11 cellular contexts compared by ENCODE assay signal in the genomic region with DNA sequence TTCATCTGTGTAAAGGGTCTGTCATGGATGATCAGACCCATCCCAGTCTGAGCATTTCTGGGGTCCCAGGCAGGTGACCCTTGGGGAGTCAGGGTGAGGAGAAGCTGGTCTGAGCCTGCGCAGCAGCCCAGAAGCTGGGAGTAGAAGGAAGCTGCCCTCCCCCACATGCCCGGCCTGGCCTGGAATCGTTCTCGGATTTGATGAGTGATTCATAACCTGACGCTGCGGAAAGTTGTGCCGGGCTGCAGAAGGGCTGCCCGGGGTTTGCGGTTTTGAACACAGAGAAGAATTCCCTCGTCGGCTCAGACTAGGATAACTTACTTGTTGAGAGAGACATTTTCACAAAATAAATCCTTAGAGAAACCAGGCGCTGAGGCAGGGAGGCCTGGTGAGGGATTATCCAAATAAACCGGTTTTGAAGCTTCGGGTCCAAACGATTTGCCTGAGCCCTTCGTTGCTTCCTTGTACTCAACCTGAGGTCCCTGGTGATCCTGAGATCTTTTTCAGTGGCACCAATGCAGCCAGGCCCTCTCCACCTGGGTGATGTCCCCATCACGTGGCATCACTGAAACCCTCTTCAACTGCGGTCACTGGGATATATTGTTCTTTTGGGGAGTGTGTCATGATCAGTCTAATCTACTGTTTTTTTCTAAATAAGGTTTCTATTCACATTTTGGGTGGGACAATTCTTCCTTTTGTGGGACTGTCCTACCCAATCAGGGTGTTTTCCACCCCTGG. TPM values are rescaled to one million over a fixed set of nuclear protein-coding genes. Genes with fewer than 3 reads are reported as not detected.
DNase-seq lines count a peak whose midpoint lies in the region; ATAC-seq and TF ChIP-seq lines count a peak whose summit lies in the region.
"Had no signal": no experiment of that assay in that cellular context is flagged by ENCODE, and none has a peak within 500 bp of the region (broad histone marks: within the 10 kb centered on the region; RNA-seq: fewer than 3 reads in every experiment).

No MANE protein-coding gene starts in this region.

- H3F3A ChIP-seq in smooth muscle cell (ENCODE audit: low read depth), result no peaks in the 10 kb centered on the region

- no peak overlapping the region for H3K27ac ChIP-seq in foreskin keratinocyte
- H3K27ac ChIP-seq in smooth muscle cell (ENCODE audit: low read depth), result peak overlapping the region; percentile 40

- H3K4me3 ChIP-seq in smooth muscle cell, result no peak overlapping the region

- H2AFZ ChIP-seq in smooth muscle cell (ENCODE audit: low read depth), result no peak overlapping the region

- ATAC-seq in foreskin keratinocyte (peak; percentile 80), GM18867 (IDR thresholded peaks at IDR 0.05; ENCODE audit: unreplicated experiment) (no peak)

- TF ChIP-seq CTCF in foreskin keratinocyte (conservative IDR thresholded peaks at IDR 0.05) (no peak), smooth muscle cell (IDR thresholded peaks at IDR 0.05; ENCODE audit: borderline replicate concordance, insufficient read depth, poor library complexity, severe bottlenecking) (no peak)

- no peak overlapping the region for H3K9ac ChIP-seq in smooth muscle cell (ENCODE audit: low read depth)

- DNase-seq in GOT3 (lab: John Stamatoyannopoulos, UW) (peak; percentile 54), SW480 (ENCODE audit: low spot score) (peak; percentile 76), foreskin keratinocyte (peak; percentile 52 to 76), smooth muscle cell (lab: John Stamatoyannopoulos, UW; ENCODE audit: unreplicated experiment) (peak; percentile 49), HuH-7 (ENCODE audit: low spot score) (no peak), NCI-H187 (lab: John Stamatoyannopoulos, UW) (no peak), SIG-M5 (lab: John Stamatoyannopoulos, UW) (no peak)
- DNase-seq: activated CD4-positive, alpha-beta T cell treated with anti-CD3 and anti-CD28 coated beads, Interleukin-2, amount 50 U/mL, for 48 hours; NCI-H1417; retina had no signal

- H3K4me2 ChIP-seq in smooth muscle cell, result peak overlapping the region; percentile 43

- H4K20me1 ChIP-seq in smooth muscle cell (ENCODE audit: low read depth), result no peaks in the 10 kb centered on the region

- H3K4me1 ChIP-seq in foreskin keratinocyte, result peaks cover 3% of the 10 kb centered on the region
- H3K4me1 ChIP-seq in smooth muscle cell (ENCODE audit: low read depth), result peaks cover 3% of the 10 kb centered on the region

- WGBS in smooth muscle cell (ENCODE audit: low lambda C conversion rate), result 20% methylated on average over 18 of the region's 18 CpGs

- H3K36me3 ChIP-seq in smooth muscle cell (ENCODE audit: low read depth), result no peaks in the 10 kb centered on the region

- H3K79me2 ChIP-seq in smooth muscle cell (ENCODE audit: low read depth), result no peaks in the 10 kb centered on the region

- H3K27me3 ChIP-seq in foreskin keratinocyte, result peaks cover 15% of the 10 kb centered on the region
- H3K27me3 ChIP-seq in smooth muscle cell (ENCODE audit: low read depth), result peaks cover 22% of the 10 kb centered on the region

- no peaks in the 10 kb centered on the region for H3K9me3 ChIP-seq in smooth muscle cell (replicated peaks; ENCODE audit: low read depth)

RNA-seq across cellular contexts. Expression of gene EPHB2, which starts 29.2 kb away (rescaled TPM):
- total RNA-seq in foreskin keratinocyte, result 0.14 TPM in 1 of 2 replicates, not detected in the other
- 0.02 and 0.06 TPM in 2 replicates for polyA plus RNA-seq in foreskin keratinocyte
- 1.8 and 6.7 TPM in 2 replicates for total RNA-seq in smooth muscle cell
- 1.1 and 2.7 TPM in 2 replicates for polyA plus RNA-seq in smooth muscle cell

Comparison
In these comparisons a context has a peak if more than half of its experiments do, and no peak if none do; other contexts are left out.
1. DNase-seq: peak in GOT3 (single experiment), SW480 (single experiment), foreskin keratinocyte (2 of 2) and smooth muscle cell (single experiment); none in HuH-7 (single experiment), NCI-H187 (0 of 2) and SIG-M5 (single experiment).